1 cellular context compared by ENCODE assay signal in genomic region chr4:17095771-17096170, GRCh38.
TF ChIP-seq lines count a peak whose summit lies in the region.

No MANE protein-coding gene starts in this region.

TF ChIP-seq in WTC11, 78 proteins besides CTCF, POLR2A, EP300 and RAD21 (continued from another document):
- no peak for TF ChIP-seq NR3C1 (CRISPR knock-in tag; conservative IDR thresholded peaks at IDR 0.05; ENCODE audit: low read depth)
- no peak for TF ChIP-seq GTF2I (CRISPR knock-in tag; conservative IDR thresholded peaks at IDR 0.05)
- TF ChIP-seq FOXK1 (CRISPR knock-in tag; IDR thresholded peaks at IDR 0.05): no peak
- TF ChIP-seq, protein P1, sequence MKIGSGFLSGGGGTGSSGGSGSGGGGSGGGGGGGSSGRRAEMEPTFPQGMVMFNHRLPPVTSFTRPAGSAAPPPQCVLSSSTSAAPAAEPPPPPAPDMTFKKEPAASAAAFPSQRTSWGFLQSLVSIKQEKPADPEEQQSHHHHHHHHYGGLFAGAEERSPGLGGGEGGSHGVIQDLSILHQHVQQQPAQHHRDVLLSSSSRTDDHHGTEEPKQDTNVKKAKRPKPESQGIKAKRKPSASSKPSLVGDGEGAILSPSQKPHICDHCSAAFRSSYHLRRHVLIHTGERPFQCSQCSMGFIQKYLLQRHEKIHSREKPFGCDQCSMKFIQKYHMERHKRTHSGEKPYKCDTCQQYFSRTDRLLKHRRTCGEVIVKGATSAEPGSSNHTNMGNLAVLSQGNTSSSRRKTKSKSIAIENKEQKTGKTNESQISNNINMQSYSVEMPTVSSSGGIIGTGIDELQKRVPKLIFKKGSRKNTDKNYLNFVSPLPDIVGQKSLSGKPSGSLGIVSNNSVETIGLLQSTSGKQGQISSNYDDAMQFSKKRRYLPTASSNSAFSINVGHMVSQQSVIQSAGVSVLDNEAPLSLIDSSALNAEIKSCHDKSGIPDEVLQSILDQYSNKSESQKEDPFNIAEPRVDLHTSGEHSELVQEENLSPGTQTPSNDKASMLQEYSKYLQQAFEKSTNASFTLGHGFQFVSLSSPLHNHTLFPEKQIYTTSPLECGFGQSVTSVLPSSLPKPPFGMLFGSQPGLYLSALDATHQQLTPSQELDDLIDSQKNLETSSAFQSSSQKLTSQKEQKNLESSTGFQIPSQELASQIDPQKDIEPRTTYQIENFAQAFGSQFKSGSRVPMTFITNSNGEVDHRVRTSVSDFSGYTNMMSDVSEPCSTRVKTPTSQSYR (CRISPR knock-in tag; IDR thresholded peaks at IDR 0.05): no peak
- TF ChIP-seq ZSCAN18 (CRISPR knock-in tag; IDR thresholded peaks at IDR 0.05): no peak
- TF ChIP-seq, protein P2, sequence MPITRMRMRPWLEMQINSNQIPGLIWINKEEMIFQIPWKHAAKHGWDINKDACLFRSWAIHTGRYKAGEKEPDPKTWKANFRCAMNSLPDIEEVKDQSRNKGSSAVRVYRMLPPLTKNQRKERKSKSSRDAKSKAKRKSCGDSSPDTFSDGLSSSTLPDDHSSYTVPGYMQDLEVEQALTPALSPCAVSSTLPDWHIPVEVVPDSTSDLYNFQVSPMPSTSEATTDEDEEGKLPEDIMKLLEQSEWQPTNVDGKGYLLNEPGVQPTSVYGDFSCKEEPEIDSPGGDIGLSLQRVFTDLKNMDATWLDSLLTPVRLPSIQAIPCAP (CRISPR knock-in tag; IDR thresholded peaks at IDR 0.05): no peak
- no peak for TF ChIP-seq ZNF396 (CRISPR knock-in tag; IDR thresholded peaks at IDR 0.05; ENCODE audit: borderline replicate concordance)
- no peak for TF ChIP-seq STAT6 (CRISPR knock-in tag; conservative IDR thresholded peaks at IDR 0.05; ENCODE audit: low read depth)
- TF ChIP-seq, protein P3, sequence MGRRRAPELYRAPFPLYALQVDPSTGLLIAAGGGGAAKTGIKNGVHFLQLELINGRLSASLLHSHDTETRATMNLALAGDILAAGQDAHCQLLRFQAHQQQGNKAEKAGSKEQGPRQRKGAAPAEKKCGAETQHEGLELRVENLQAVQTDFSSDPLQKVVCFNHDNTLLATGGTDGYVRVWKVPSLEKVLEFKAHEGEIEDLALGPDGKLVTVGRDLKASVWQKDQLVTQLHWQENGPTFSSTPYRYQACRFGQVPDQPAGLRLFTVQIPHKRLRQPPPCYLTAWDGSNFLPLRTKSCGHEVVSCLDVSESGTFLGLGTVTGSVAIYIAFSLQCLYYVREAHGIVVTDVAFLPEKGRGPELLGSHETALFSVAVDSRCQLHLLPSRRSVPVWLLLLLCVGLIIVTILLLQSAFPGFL (CRISPR knock-in tag; IDR thresholded peaks at IDR 0.05; ENCODE audit: borderline replicate concordance): no peak
- TF ChIP-seq, protein P4, sequence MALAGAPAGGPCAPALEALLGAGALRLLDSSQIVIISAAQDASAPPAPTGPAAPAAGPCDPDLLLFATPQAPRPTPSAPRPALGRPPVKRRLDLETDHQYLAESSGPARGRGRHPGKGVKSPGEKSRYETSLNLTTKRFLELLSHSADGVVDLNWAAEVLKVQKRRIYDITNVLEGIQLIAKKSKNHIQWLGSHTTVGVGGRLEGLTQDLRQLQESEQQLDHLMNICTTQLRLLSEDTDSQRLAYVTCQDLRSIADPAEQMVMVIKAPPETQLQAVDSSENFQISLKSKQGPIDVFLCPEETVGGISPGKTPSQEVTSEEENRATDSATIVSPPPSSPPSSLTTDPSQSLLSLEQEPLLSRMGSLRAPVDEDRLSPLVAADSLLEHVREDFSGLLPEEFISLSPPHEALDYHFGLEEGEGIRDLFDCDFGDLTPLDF (CRISPR knock-in tag; IDR thresholded peaks at IDR 0.05): no peak
- TF ChIP-seq, protein P5, sequence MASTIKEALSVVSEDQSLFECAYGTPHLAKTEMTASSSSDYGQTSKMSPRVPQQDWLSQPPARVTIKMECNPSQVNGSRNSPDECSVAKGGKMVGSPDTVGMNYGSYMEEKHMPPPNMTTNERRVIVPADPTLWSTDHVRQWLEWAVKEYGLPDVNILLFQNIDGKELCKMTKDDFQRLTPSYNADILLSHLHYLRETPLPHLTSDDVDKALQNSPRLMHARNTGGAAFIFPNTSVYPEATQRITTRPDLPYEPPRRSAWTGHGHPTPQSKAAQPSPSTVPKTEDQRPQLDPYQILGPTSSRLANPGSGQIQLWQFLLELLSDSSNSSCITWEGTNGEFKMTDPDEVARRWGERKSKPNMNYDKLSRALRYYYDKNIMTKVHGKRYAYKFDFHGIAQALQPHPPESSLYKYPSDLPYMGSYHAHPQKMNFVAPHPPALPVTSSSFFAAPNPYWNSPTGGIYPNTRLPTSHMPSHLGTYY (CRISPR knock-in tag; IDR thresholded peaks at IDR 0.05): no peak
- no peak for TF ChIP-seq FOXP4 (CRISPR knock-in tag; IDR thresholded peaks at IDR 0.05)
- TF ChIP-seq ZNF219 (CRISPR knock-in tag; IDR thresholded peaks at IDR 0.05; ENCODE audit: borderline replicate concordance): no peak
- TF ChIP-seq, protein P6, sequence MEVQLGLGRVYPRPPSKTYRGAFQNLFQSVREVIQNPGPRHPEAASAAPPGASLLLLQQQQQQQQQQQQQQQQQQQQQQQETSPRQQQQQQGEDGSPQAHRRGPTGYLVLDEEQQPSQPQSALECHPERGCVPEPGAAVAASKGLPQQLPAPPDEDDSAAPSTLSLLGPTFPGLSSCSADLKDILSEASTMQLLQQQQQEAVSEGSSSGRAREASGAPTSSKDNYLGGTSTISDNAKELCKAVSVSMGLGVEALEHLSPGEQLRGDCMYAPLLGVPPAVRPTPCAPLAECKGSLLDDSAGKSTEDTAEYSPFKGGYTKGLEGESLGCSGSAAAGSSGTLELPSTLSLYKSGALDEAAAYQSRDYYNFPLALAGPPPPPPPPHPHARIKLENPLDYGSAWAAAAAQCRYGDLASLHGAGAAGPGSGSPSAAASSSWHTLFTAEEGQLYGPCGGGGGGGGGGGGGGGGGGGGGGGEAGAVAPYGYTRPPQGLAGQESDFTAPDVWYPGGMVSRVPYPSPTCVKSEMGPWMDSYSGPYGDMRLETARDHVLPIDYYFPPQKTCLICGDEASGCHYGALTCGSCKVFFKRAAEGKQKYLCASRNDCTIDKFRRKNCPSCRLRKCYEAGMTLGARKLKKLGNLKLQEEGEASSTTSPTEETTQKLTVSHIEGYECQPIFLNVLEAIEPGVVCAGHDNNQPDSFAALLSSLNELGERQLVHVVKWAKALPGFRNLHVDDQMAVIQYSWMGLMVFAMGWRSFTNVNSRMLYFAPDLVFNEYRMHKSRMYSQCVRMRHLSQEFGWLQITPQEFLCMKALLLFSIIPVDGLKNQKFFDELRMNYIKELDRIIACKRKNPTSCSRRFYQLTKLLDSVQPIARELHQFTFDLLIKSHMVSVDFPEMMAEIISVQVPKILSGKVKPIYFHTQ (CRISPR knock-in tag; IDR thresholded peaks at IDR 0.05): no peak
- TF ChIP-seq ZNF232 (CRISPR knock-in tag; IDR thresholded peaks at IDR 0.05): no peak
- TF ChIP-seq ATF1 (CRISPR knock-in tag; IDR thresholded peaks at IDR 0.05): no peak
- no peak for TF ChIP-seq MXD4 (CRISPR knock-in tag; IDR thresholded peaks at IDR 0.05; ENCODE audit: borderline replicate concordance)
